Comparison of ENCODE assay signal across 6 cellular contexts in genomic region chr2:130333253-130333652, GRCh38. TPM values are rescaled to one million over a fixed set of nuclear protein-coding genes. Genes with fewer than 3 reads are reported as not detected.
DNase-seq lines count a peak whose midpoint lies in the region; ATAC-seq, FAIRE-seq and TF ChIP-seq lines count a peak whose summit lies in the region.
"Not testable (repeated sequence)": the region's sequence is repeated elsewhere in the genome, so short reads cannot be mapped to it uniquely, and the experiment has no call there.

No MANE protein-coding gene starts in this region.

- H3K79me2 ChIP-seq in HCT116 (ENCODE audit: insufficient read depth, low read length); Karpas-422 (ENCODE audit: low read length); OCI-LY1 (ENCODE audit: insufficient read depth, low read length); PC-3 (ENCODE audit: low read length); K562 (ENCODE audit: control insufficient read depth, insufficient read depth, low read length): not testable (repeated sequence)

- H3K4me2 ChIP-seq in HCT116 (ENCODE audit: low read length); Karpas-422 (ENCODE audit: low read depth, low read length, poor library complexity, severe bottlenecking); PC-3 (ENCODE audit: low read length); K562 (ENCODE audit: insufficient read depth, low read length): not testable (repeated sequence)
- H3K4me2 ChIP-seq in OCI-LY1 (ENCODE audit: low read length): peak overlapping the region; percentile 21; the same call in 1 of the 2 replicates

- CTCF ChIA-PET in HCT116 (lab: Charles Lee): interaction anchor here (0.9 to 4.4 kb wide), 7 partner anchors 9 to 396 kb away, joined by 3 to 29 read pairs (median 6); partner anchors contain the start of genes IMP4 and SMPD4
- CTCF ChIA-PET in PC-3 (lab: Charles Lee): not testable (repeated sequence)
- CTCF ChIA-PET in K562 (lab: Yijun Ruan, JAX; ENCODE audit: low intra/inter-chr PET ratio): interaction anchor here (1.6 kb wide), 1 partner anchor 151 kb away, joined by 6 read pairs; the partner anchor contains the start of genes MZT2B and SMPD4

- not testable (repeated sequence) for TF ChIP-seq POLR2A in HCT116 (IDR thresholded peaks at IDR 0.05; ENCODE audit: borderline replicate concordance, extremely low read depth, insufficient read depth, insufficient read length); K562 (conservative IDR thresholded peaks at IDR 0.05)

- TF ChIP-seq RAD21 in HCT116 (IDR thresholded peaks at IDR 0.05; ENCODE audit: low read depth); K562 (CRISPR knock-in tag; conservative IDR thresholded peaks at IDR 0.05 in 1 of 2, IDR thresholded peaks at IDR 0.05 in 1 of 2): not testable (repeated sequence)

- not testable (repeated sequence) for BruUV-seq in HCT116 (replicated peaks; lab: Mats Ljungman, UMichigan); PC-3 (replicated peaks; lab: Mats Ljungman, UMichigan); K562 (replicated peaks; lab: Mats Ljungman, UMichigan)

- H3K4me1 ChIP-seq in HCT116 (ENCODE audit: control insufficient read depth in 1 of 2, insufficient read depth in 2 of 2, low read length in 2 of 2): peaks cover 8 to 31% of the 10 kb centered on the region in 2 experiments
- H3K4me1 ChIP-seq in Karpas-422 (ENCODE audit: low read length): peaks cover 20% of the 10 kb centered on the region
- H3K4me1 ChIP-seq in OCI-LY1 (ENCODE audit: insufficient read depth, low read length, severe bottlenecking): peaks cover 27% of the 10 kb centered on the region
- peaks cover 17% of the 10 kb centered on the region for H3K4me1 ChIP-seq in PC-3 (ENCODE audit: insufficient read depth, low read length)
- H3K4me1 ChIP-seq in K562 (replicated peaks in 1 of 2; ENCODE audit: control insufficient read depth in 2 of 2, insufficient read depth in 2 of 2, low read length in 2 of 2): peaks cover 12 to 23% of the 10 kb centered on the region in 2 experiments; a peak in 4 of 5 replicates

- not testable (repeated sequence) for DNase-seq in HCT116 (ENCODE audit: low read depth, low spot score); Karpas-422; PC-3; K562 (ENCODE audit: extremely low read depth in 1 of 4, low spot score in 3 of 4); neural crest cell (ENCODE audit: low read depth, low spot score)

- not testable (repeated sequence) for TF ChIP-seq CTCF in HCT116 (IDR thresholded peaks at IDR 0.05 in 2 of 3, conservative IDR thresholded peaks at IDR 0.05 in 1 of 3; ENCODE audit: borderline replicate concordance in 1 of 3, insufficient read depth in 1 of 3, low read depth in 2 of 3, low read length in 2 of 3); OCI-LY1 (IDR thresholded peaks at IDR 0.05; ENCODE audit: low read length); PC-3 (conservative IDR thresholded peaks at IDR 0.05; ENCODE audit: low read depth, low read length); K562 (IDR thresholded peaks at IDR 0.05 in 2 of 3, conservative IDR thresholded peaks at IDR 0.05 in 1 of 3; ENCODE audit: insufficient read depth in 2 of 3, low read depth in 1 of 3, low read length in 3 of 3); neural crest cell (conservative IDR thresholded peaks at IDR 0.05)

- POLR2A ChIA-PET in HCT116 (lab: Charles Lee) (interaction anchor here (1.0 kb wide), 1 partner anchor 45 kb away, joined by 3 read pairs; no protein-coding TSS in a partner anchor), K562 (lab: Yijun Ruan, JAX) (interaction anchor here (0.9 to 1.2 kb wide), 2 partner anchors 9 to 185 kb away, joined by 3 to 4 read pairs; partner anchors contain the start of gene IMP4)
- POLR2A ChIA-PET in PC-3 (lab: Charles Lee; ENCODE audit: unreplicated experiment): not testable (repeated sequence)

- not testable (repeated sequence) for H3K9me2 ChIP-seq in HCT116 (ENCODE audit: insufficient read depth); Karpas-422 (replicated peaks; ENCODE audit: insufficient read depth, low read length); OCI-LY1 (ENCODE audit: low read depth, low read length); PC-3 (replicated peaks; ENCODE audit: low read length)

- peak overlapping the region; percentile 61 for H3K4me3 Mint-ChIP-seq in neural crest cell

- not testable (repeated sequence) for H3K36me3 Mint-ChIP-seq in neural crest cell (ENCODE audit: low read depth)

- H4K20me1 ChIP-seq in HCT116 (ENCODE audit: insufficient read depth); Karpas-422 (ENCODE audit: insufficient read depth, low read depth, low read length); OCI-LY1 (ENCODE audit: insufficient read depth, low read length); PC-3 (ENCODE audit: low read length); K562 (replicated peaks; ENCODE audit: control insufficient read depth, insufficient read depth, low read length): not testable (repeated sequence)

- ATAC-seq in HCT116, PC-3, K562: not testable (repeated sequence)

- H3K4me3 ChIP-seq in HCT116 (replicated peaks in 1 of 2; ENCODE audit: low read depth in 1 of 2, low read length in 2 of 2); Karpas-422 (ENCODE audit: low read length); OCI-LY1 (ENCODE audit: low read depth, low read length, poor library complexity, severe bottlenecking); PC-3 (ENCODE audit: low read length); K562: not testable (repeated sequence)

- H2AFZ ChIP-seq in HCT116 (ENCODE audit: low read depth, low read length, poor library complexity, severe bottlenecking) (peak overlapping the region; percentile 87), Karpas-422 (ENCODE audit: low read length) (peak overlapping the region; percentile 88), PC-3 (ENCODE audit: low read length) (peak overlapping the region; percentile 87; the same call in 1 of the 2 replicates), K562 (ENCODE audit: low read depth, low read length) (peak overlapping the region; percentile 88)
- not testable (repeated sequence) for H2AFZ ChIP-seq in OCI-LY1 (ENCODE audit: low read length)

- TF ChIP-seq EP300 in K562 (IDR thresholded peaks at IDR 0.05; ENCODE audit: low read length): not testable (repeated sequence)

- H3F3A ChIP-seq in OCI-LY1 (ENCODE audit: insufficient read depth, low read length); PC-3 (ENCODE audit: low read length, unreplicated experiment): not testable (repeated sequence)

- in situ Hi-C loops in K562 (cut with MboI): loop anchor here (25.0 kb wide), 2 partner anchors 904 to 1179 kb away; no protein-coding TSS in a partner anchor

- not testable (repeated sequence) for H3K9me3 Mint-ChIP-seq in neural crest cell

- intact Hi-C loops in HCT116 (cut with micrococcal nuclease): loop anchor here (5.0 kb wide), 3 partner anchors 39 to 456 kb away; no protein-coding TSS in a partner anchor
- intact Hi-C loops in PC-3 (cut with micrococcal nuclease): loop anchor here (2.0 kb wide), 1 partner anchor 92 kb away; no protein-coding TSS in a partner anchor
- intact Hi-C loops in K562 (cut with micrococcal nuclease): loop anchor here (2.0 kb wide), 1 partner anchor 176 kb away; no protein-coding TSS in a partner anchor

- WGBS in K562 (ENCODE audit: insufficient coverage, low coverage, missing lambda C conversion rate): 63% methylated on average over 7 of the region's 8 CpGs

- not testable (repeated sequence) for H3K36me3 ChIP-seq in HCT116 (ENCODE audit: control insufficient read depth in 1 of 2, insufficient read depth in 2 of 2, low read length in 2 of 2); Karpas-422 (ENCODE audit: insufficient read depth, low read length); OCI-LY1 (ENCODE audit: insufficient read depth, low read length); PC-3 (ENCODE audit: low read depth, low read length); K562 (ENCODE audit: control insufficient read depth, insufficient read depth, low read length)

- not testable (repeated sequence) for H3K27ac Mint-ChIP-seq in neural crest cell (ENCODE audit: unreplicated experiment)

- not testable (repeated sequence) for FAIRE-seq in K562 (lab: Jason Lieb, UNC)

- H3K9me3 ChIP-seq in HCT116 (ENCODE audit: control insufficient read depth in 1 of 2, insufficient read depth in 1 of 2, low read depth in 1 of 2, low read length in 2 of 2); Karpas-422 (ENCODE audit: low read length); OCI-LY1 (ENCODE audit: low read length); PC-3 (ENCODE audit: low read length); K562 (replicated peaks; ENCODE audit: control insufficient read depth, insufficient read depth, low read depth, low read length): not testable (repeated sequence)

- RAD21 ChIA-PET in HCT116 (lab: Charles Lee; ENCODE audit: low non-redundant PET in 1 of 2, low total read pairs in 2 of 2, uncharacterized antibody in 2 of 2, unreplicated experiment in 2 of 2): interaction anchor here (0.5 to 1.3 kb wide), 2 partner anchors 45 to 741 kb away, joined by 3 to 4 read pairs; no protein-coding TSS in a partner anchor

- H3K4me1 Mint-ChIP-seq in neural crest cell: peaks cover 27% of the 10 kb centered on the region

- H3K27ac ChIP-seq in HCT116 (ENCODE audit: low read depth, low read length); Karpas-422 (ENCODE audit: low read length); OCI-LY1 (ENCODE audit: low read depth, low read length, poor library complexity, severe bottlenecking); PC-3 (ENCODE audit: low read length); K562 (ENCODE audit: extremely low read depth, low read depth, low read length): not testable (repeated sequence)

- peaks cover 13% of the 10 kb centered on the region for H3K27me3 ChIP-seq in HCT116 (ENCODE audit: insufficient read depth, low read length)
- not testable (repeated sequence) for H3K27me3 ChIP-seq in Karpas-422 (ENCODE audit: low read length); OCI-LY1 (ENCODE audit: insufficient read depth, low read length); PC-3 (ENCODE audit: low read length); K562 (ENCODE audit: control insufficient read depth in 2 of 2, insufficient read depth in 2 of 2, low read length in 2 of 2)

- peaks cover 55% of the 10 kb centered on the region for H3K27me3 Mint-ChIP-seq in neural crest cell (ENCODE audit: low read depth)

- not testable (repeated sequence) for H3K9ac ChIP-seq in HCT116 (ENCODE audit: low read length); Karpas-422 (ENCODE audit: low read length); OCI-LY1 (ENCODE audit: low read length); PC-3 (ENCODE audit: low read length)
- peak overlapping the region in 1 of 2 experiments; percentile 12; a peak in 1 of 4 replicates for H3K9ac ChIP-seq in K562 (ENCODE audit: insufficient read depth in 1 of 2, low read depth in 2 of 2, low read length in 2 of 2)

- H3K9me1 ChIP-seq in K562 (ENCODE audit: control insufficient read depth, insufficient read depth, low read length): not testable (repeated sequence)

RNA-seq across cellular contexts. Expression of gene IMP4, which starts 9.4 kb away (rescaled TPM):
- total RNA-seq in HCT116 (2021; ENCODE audit: unreplicated experiment) (121 TPM), PC-3 (2014; rRNA removed) (203 and 207 TPM in 2 replicates), K562 (2014; rRNA removed) (187 and 239 TPM in 2 replicates), K562 (2014; rRNA removed; fragmentation: Illumina TruSeq; extraction: Trizol) (42.1 and 52.9 TPM in 2 replicates), K562 (2015; rRNA removed; fragmentation: Illumina TruSeq; extraction: Trizol) (97.8 and 103 TPM in 2 replicates), K562 (2021) (164 and 167 TPM in 2 replicates), neural crest cell (62.1 and 69.1 TPM in 2 replicates)
- 136 and 146 TPM in 2 replicates for polyA plus RNA-seq in HCT116 (2012)
- 233 and 379 TPM in 2 replicates for total RNA-seq in Karpas-422 (2014; rRNA removed; shearing (Covaris generic); ENCODE audit: low replicate concordance)
- total RNA-seq in K562 (2011; cell fraction: chromatin; rRNA removed; ENCODE audit: low replicate concordance): 74.0 and 256 TPM in 2 replicates
- 209 and 220 TPM in 2 replicates for total RNA-seq in K562 (2011; cell fraction: nucleolus; rRNA removed)
- total RNA-seq in K562 (2011; cell fraction: nucleoplasm; rRNA removed): 139 and 147 TPM in 2 replicates
- polyA plus RNA-seq in K562 (2011; rRNA removed) (127 and 158 TPM in 2 replicates), K562 (2014; fragmentation: Illumina TruSeq; extraction: Trizol) (100.0 and 155 TPM in 2 replicates), K562 (2014; fragmentation: Nextera tagmentation; extraction: Ambion mirVana) (10 to 100 TPM; 35.4 to 53.3 TPM), K562 (2014; rRNA removed) (209 and 231 TPM in 2 replicates)
- polyA plus RNA-seq in K562 (2011; cell fraction: cytosol; rRNA removed): 271 and 517 TPM in 2 replicates
- 407 and 557 TPM in 2 replicates for polyA plus RNA-seq in K562 (2011; cell fraction: nucleus; rRNA removed)
- polyA plus RNA-seq in K562 (2012): 134 and 149 TPM in 2 replicates
- 51.7 and 70.1 TPM in 2 replicates for polyA minus RNA-seq in K562 (2011; rRNA and poly(A)+ RNA removed)
- polyA minus RNA-seq in K562 (2011; cell fraction: cytosol; rRNA and poly(A)+ RNA removed): 78.1 and 83.2 TPM in 2 replicates
- 115 and 121 TPM in 2 replicates for polyA minus RNA-seq in K562 (2011; cell fraction: nucleus; rRNA and poly(A)+ RNA removed)

RNA-seq across cellular contexts. Expression of gene PTPN18, which starts 22.6 kb away (rescaled TPM):
- total RNA-seq in HCT116 (2021; ENCODE audit: unreplicated experiment) (52.4 TPM), PC-3 (2014; rRNA removed) (27.1 and 33.5 TPM in 2 replicates), K562 (2014; rRNA removed) (49.6 and 57.0 TPM in 2 replicates), K562 (2014; rRNA removed; fragmentation: Illumina TruSeq; extraction: Trizol) (36.9 and 37.6 TPM in 2 replicates), K562 (2015; rRNA removed; fragmentation: Illumina TruSeq; extraction: Trizol) (35.2 and 38.5 TPM in 2 replicates), K562 (2021) (64.0 and 64.4 TPM in 2 replicates), neural crest cell (30.4 and 31.3 TPM in 2 replicates)
- polyA plus RNA-seq in HCT116 (2012): 27.1 and 27.9 TPM in 2 replicates
- 229 and 264 TPM in 2 replicates for total RNA-seq in Karpas-422 (2014; rRNA removed; shearing (Covaris generic); ENCODE audit: low replicate concordance)
- total RNA-seq in K562 (2011; cell fraction: chromatin; rRNA removed; ENCODE audit: low replicate concordance): 213 and 354 TPM in 2 replicates
- total RNA-seq in K562 (2011; cell fraction: nucleolus; rRNA removed): 191 TPM in 2 replicates
- total RNA-seq in K562 (2011; cell fraction: nucleoplasm; rRNA removed): 220 and 291 TPM in 2 replicates
- polyA plus RNA-seq in K562 (2011; rRNA removed) (51.0 and 58.7 TPM in 2 replicates), K562 (2014; fragmentation: Illumina TruSeq; extraction: Trizol) (79.5 and 90.7 TPM in 2 replicates), K562 (2014; fragmentation: Nextera tagmentation; extraction: Ambion mirVana) (10 to 100 TPM; 11.6 to 19.3 TPM), K562 (2014; rRNA removed) (67.4 and 76.7 TPM in 2 replicates)
- 53.2 and 74.2 TPM in 2 replicates for polyA plus RNA-seq in K562 (2011; cell fraction: cytosol; rRNA removed)
- 140 and 232 TPM in 2 replicates for polyA plus RNA-seq in K562 (2011; cell fraction: nucleus; rRNA removed)
- polyA plus RNA-seq in K562 (2012): 44.4 and 61.5 TPM in 2 replicates
- polyA minus RNA-seq in K562 (2011; rRNA and poly(A)+ RNA removed): 42.3 and 45.7 TPM in 2 replicates
- 31.4 and 33.8 TPM in 2 replicates for polyA minus RNA-seq in K562 (2011; cell fraction: cytosol; rRNA and poly(A)+ RNA removed)
- polyA minus RNA-seq in K562 (2011; cell fraction: nucleus; rRNA and poly(A)+ RNA removed): 74.3 and 76.3 TPM in 2 replicates
